ENCODE assay signal across 10 cellular contexts in genomic region chr1:239998312-239998649, GRCh38.
A peak's percentile ranks its signal among the peaks of the same experiment; 100 is the strongest.
DNase-seq lines count a peak whose midpoint lies in the region; ATAC-seq and TF ChIP-seq lines count a peak whose summit lies in the region.
"Had no signal": no experiment of that assay in that cellular context is flagged by ENCODE, and none has a peak within 500 bp of the region (broad histone marks: within the 10 kb centered on the region; RNA-seq: fewer than 3 reads in every experiment).

No MANE protein-coding gene starts in this region.

- H3K79me2 ChIP-seq in GM23248 (ENCODE audit: insufficient read depth), result no peaks in the 10 kb centered on the region

- H3K36me3 ChIP-seq in GM23248 (ENCODE audit: low read depth) (no peaks in the 10 kb centered on the region), RWPE2 (ENCODE audit: low read depth) (no peaks in the 10 kb centered on the region), psoas muscle (ENCODE audit: insufficient read depth in 1 of 2, low read depth in 1 of 2) (no peaks in the 10 kb centered on the region)

- peaks cover 8% of the 10 kb centered on the region; the same call in 1 of the 2 replicates for H3F3A ChIP-seq in GM23248 (ENCODE audit: insufficient read depth)

- TF ChIP-seq CTCF in RWPE2 (IDR thresholded peaks at IDR 0.05; ENCODE audit: poor library complexity, severe bottlenecking), result no peak
- no peak for TF ChIP-seq CTCF in fibroblast of the aortic adventitia (IDR thresholded peaks at IDR 0.05; ENCODE audit: insufficient read depth, low read length)
- TF ChIP-seq CTCF in psoas muscle (IDR thresholded peaks at IDR 0.05), result no peak

- ATAC-seq in RWPE2 (ENCODE audit: low read depth) (no peak), psoas muscle (no peak), HG02610 (IDR thresholded peaks at IDR 0.05; ENCODE audit: unreplicated experiment) (no peak), HG03378 (IDR thresholded peaks at IDR 0.05; ENCODE audit: unreplicated experiment) (no peak)

- no peak overlapping the region for H3K9ac ChIP-seq in GM23248

- intact Hi-C loops in psoas muscle (cut with DNase I), result no loop called here

- H3K9me3 ChIP-seq in GM23248 (ENCODE audit: low read depth) (no peaks in the 10 kb centered on the region), RWPE2 (ENCODE audit: severe bottlenecking) (no peaks in the 10 kb centered on the region), psoas muscle (no peaks in the 10 kb centered on the region)

- 0 out of 2 replicates have a peak overlapping the region, but pooled peaks have one; percentile 35 for H2AFZ ChIP-seq in GM23248

- in situ Hi-C loops in GM23248 (cut with MboI), result no loop called here

- no peaks in the 10 kb centered on the region for H4K20me1 ChIP-seq in GM23248 (ENCODE audit: insufficient read depth)

- H3K4me3 ChIP-seq in GM23248 (0 out of 2 replicates have a peak overlapping the region, but pooled peaks have one; percentile 21), RWPE2 (ENCODE audit: severe bottlenecking) (peak overlapping the region; percentile 27), fibroblast of the aortic adventitia (ENCODE audit: low read depth, low read length) (peak overlapping the region; percentile 38), psoas muscle (peak overlapping the region; percentile 22)

- no peak overlapping the region for H3K4me2 ChIP-seq in GM23248 (ENCODE audit: unreplicated experiment)

- H3K4me1 ChIP-seq in GM23248 (ENCODE audit: insufficient read depth) (0 out of 2 replicates have a peak, but pooled peaks cover 3% of the 10 kb centered on the region), RWPE2 (ENCODE audit: insufficient read depth, poor library complexity, severe bottlenecking) (peaks cover 13% of the 10 kb centered on the region), psoas muscle (no peaks in the 10 kb centered on the region)

- H3K27me3 ChIP-seq in GM23248 (replicated peaks; ENCODE audit: insufficient read depth), result peaks cover 61% of the 10 kb centered on the region
- peaks cover 41% of the 10 kb centered on the region for H3K27me3 ChIP-seq in RWPE2 (ENCODE audit: insufficient read depth, poor library complexity, severe bottlenecking)
- peaks cover 0 to 29% (median 13%) of the 10 kb centered on the region in 3 donors for H3K27me3 ChIP-seq in psoas muscle (ENCODE audit: insufficient read depth in 3 of 3, low read length in 2 of 3)

- no peak for DNase-seq in GM23248
- DNase-seq in RWPE2 (ENCODE audit: low spot score), result no peak
- DNase-seq in fibroblast of the aortic adventitia (ENCODE audit: low read depth), result no peak
- no peak for DNase-seq in psoas muscle
- no peak for DNase-seq in A172 (ENCODE audit: low spot score)
- no peak for DNase-seq in stimulated activated CD4-positive, alpha-beta T cell treated with anti-CD3 and anti-CD28 coated beads, Interleukin-15, amount 100 ng/mL, for 24 hours
- DNase-seq: amniotic stem cell, NCI-H2171 treated with DMSO at 0.1 percent for 48 hours had no signal

- WGBS in GM23248 (ENCODE audit: low coverage in 1 of 2, low lambda C conversion rate in 2 of 2, missing lambda C conversion rate in 2 of 2), 2 experiments, result 60 to 65% methylated on average over 3 of the region's 3 CpGs
- WGBS in psoas muscle, 3 donors, result 36 to 39% (median 37%) methylated on average over 3 of the region's 3 CpGs

- no peak overlapping the region for H3K27ac ChIP-seq in GM23248
- H3K27ac ChIP-seq in RWPE2 (ENCODE audit: poor library complexity, severe bottlenecking), result no peak overlapping the region
- H3K27ac ChIP-seq in psoas muscle, result no peak overlapping the region

- H3K9me2 ChIP-seq in GM23248 (ENCODE audit: insufficient read depth), result no peaks in the 10 kb centered on the region
